Comparison of ENCODE assay signal across 8 cellular contexts in genomic region chr16:70691223-70692129, GRCh38. TPM values are rescaled to one million over a fixed set of nuclear protein-coding genes. Genes with fewer than 3 reads are reported as not detected.
A peak's percentile ranks its signal among the peaks of the same experiment; 100 is the strongest.
DNase-seq lines count a peak whose midpoint lies in the region; ATAC-seq, FAIRE-seq and TF ChIP-seq lines count a peak whose summit lies in the region.

No MANE protein-coding gene starts in this region.

- 55 to 71% (median 67%) methylated on average over 26 of the region's 26 CpGs for WGBS in ovary, 3 donors

- intact Hi-C loops in ovary (cut with DNase I): no loop called here

- H3K27me3 Mint-ChIP-seq in naive thymus-derived CD8-positive, alpha-beta T cell: no peaks in the 10 kb centered on the region

- TF ChIP-seq CTCF in ovary (IDR thresholded peaks at IDR 0.05) (no peak), GM13976 (IDR thresholded peaks at IDR 0.05; ENCODE audit: borderline replicate concordance, control extremely low read depth, extremely low read depth, insufficient read depth, missing control alignments) (no peak)

- TF ChIP-seq POLR2A in ovary (IDR thresholded peaks at IDR 0.05): no peak

- H3K4me1 Mint-ChIP-seq in naive thymus-derived CD8-positive, alpha-beta T cell: peaks cover 16 to 35% (median 26%) of the 10 kb centered on the region in 4 donors

- no peaks in the 10 kb centered on the region for H3K36me3 ChIP-seq in ovary

- no peak for ATAC-seq in naive thymus-derived CD8-positive, alpha-beta T cell

- peaks cover 73% of the 10 kb centered on the region for H3K4me1 ChIP-seq in ovary (ENCODE audit: insufficient read depth)

- H3K27ac ChIP-seq in ovary: peak overlapping the region; percentile 79 to 86

- no peaks in the 10 kb centered on the region for H3K27me3 ChIP-seq in ovary

- DNase-seq in Ammon's horn (ENCODE audit: low spot score) (peak; percentile 96), SK-N-DZ (ENCODE audit: low spot score) (peak; percentile 55), frontal cortex (ENCODE audit: low spot score in 2 of 2) (peak; percentile 65 to 83), ovary (peak; percentile 73 to 91 (median 82)), GM13976 (ENCODE audit: low spot score) (no peak), T-helper 9 cell (no peak), NCI-H2029 (lab: John Stamatoyannopoulos, UW) (no peak)
- no peak for DNase-seq in naive thymus-derived CD8-positive, alpha-beta T cell

- in situ Hi-C loops in GM13976 (cut with MboI; ENCODE audit: low sequenced_read_pairs, unreplicated experiment): no loop called here

- no peak for FAIRE-seq in frontal cortex (lab: Jason Lieb, UNC)

- H3K27ac Mint-ChIP-seq in naive thymus-derived CD8-positive, alpha-beta T cell: peak overlapping the region in 1 of 10 donors; percentile 29

- no peak overlapping the region for H3K4me3 Mint-ChIP-seq in naive thymus-derived CD8-positive, alpha-beta T cell

- no peaks in the 10 kb centered on the region for H3K9me3 Mint-ChIP-seq in naive thymus-derived CD8-positive, alpha-beta T cell

- no peak overlapping the region for H3K4me3 ChIP-seq in ovary

- peaks cover 0 to 1% (median 0%) of the 10 kb centered on the region in 3 donors for H3K36me3 Mint-ChIP-seq in naive thymus-derived CD8-positive, alpha-beta T cell

- TF ChIP-seq EP300 in ovary (IDR thresholded peaks at IDR 0.05): peak; percentile 59

- POLR2A ChIA-PET in naive thymus-derived CD8-positive, alpha-beta T cell (lab: Charles Lee): interaction anchor here (6.9 kb wide), 1 partner anchor 45 kb away, joined by 50 read pairs; no protein-coding TSS in a partner anchor

- no peaks in the 10 kb centered on the region for H3K9me3 ChIP-seq in ovary

RNA-seq across cellular contexts. Expression of gene MTSS2, which starts 5.6 kb away (rescaled TPM):
- 19.4 and 42.1 TPM in 2 replicates for polyA plus RNA-seq in SK-N-DZ (2014; cell fraction: cytosol; rRNA removed)
- 45.1 and 55.5 TPM in 2 replicates for polyA plus RNA-seq in SK-N-DZ (2014; cell fraction: nucleus; rRNA removed)
- total RNA-seq in frontal cortex (25.7 TPM), ovary (10 to 100 TPM; 19.6 to 93.5 (median 40.2) TPM)
- 10 to 100 TPM in 1 of 2 donors, 1 to 10 TPM in 1; 8.4 to 52.5 TPM for polyA plus RNA-seq in ovary
- total RNA-seq in naive thymus-derived CD8-positive, alpha-beta T cell: 10 to 100 TPM; 23.3 to 26.8 TPM
- under 1 TPM in 1 of 3 donors, not detected in 2; 0.28 TPM for polyA plus RNA-seq in naive thymus-derived CD8-positive, alpha-beta T cell

RNA-seq across cellular contexts. Expression of gene IL34, which starts 45.1 kb away (rescaled TPM):
- polyA plus RNA-seq in SK-N-DZ (2014; cell fraction: cytosol; rRNA removed): 1.2 TPM in 1 of 2 replicates, not detected in the other
- not detected in 2 replicates for polyA plus RNA-seq in SK-N-DZ (2014; cell fraction: nucleus; rRNA removed)
- total RNA-seq in frontal cortex: 1.6 TPM
- total RNA-seq in ovary: 1 to 10 TPM in 6 of 7 donors, under 1 TPM in 1; 0.91 to 4.0 (median 1.9) TPM
- 1 to 10 TPM in 1 of 2 donors, under 1 TPM in 1; 0.88 to 1.8 TPM for polyA plus RNA-seq in ovary
- under 1 TPM in 1 of 2 experiments, not detected in 1; 0.36 TPM for total RNA-seq in naive thymus-derived CD8-positive, alpha-beta T cell
- not detected for polyA plus RNA-seq in naive thymus-derived CD8-positive, alpha-beta T cell

Comparison
In these comparisons a context has a peak if more than half of its experiments do, and no peak if none do; other contexts are left out.
1. DNase-seq: peak in Ammon's horn (single experiment), SK-N-DZ (single experiment), frontal cortex (2 of 2) and ovary (5 of 5); none in naive thymus-derived CD8-positive, alpha-beta T cell (0 of 10), GM13976 (single experiment), T-helper 9 cell (single experiment) and NCI-H2029 (single experiment).